In genomic region chr14:32417956-32418552, GRCh38 we compare ENCODE assay signal across 10 cellular contexts.
DNase-seq lines count a peak whose midpoint lies in the region; ATAC-seq, FAIRE-seq and TF ChIP-seq lines count a peak whose summit lies in the region.
"Had no signal": no experiment of that assay in that cellular context is flagged by ENCODE, and none has a peak within 500 bp of the region (broad histone marks: within the 10 kb centered on the region; RNA-seq: fewer than 3 reads in every experiment).

No MANE protein-coding gene starts in this region.

- 39 to 40% methylated on average over 4 of the region's 4 CpGs for WGBS in body of pancreas, 2 donors

- H3K4me1 Mint-ChIP-seq in type B pancreatic cell (ENCODE audit: unreplicated experiment) (peaks cover 24% of the 10 kb centered on the region), endothelial cell (ENCODE audit: unreplicated experiment) (no peaks in the 10 kb centered on the region)
- no peaks in the 10 kb centered on the region for H3K4me1 Mint-ChIP-seq in activated T-cell treated with anti-CD3 and anti-CD28 coated beads, Interleukin-2, amount 50 U/mL, for 4 hours (ENCODE audit: low read depth)

- no peak for TF ChIP-seq POLR2A in body of pancreas (IDR thresholded peaks at IDR 0.05)

- intact Hi-C loops in body of pancreas (cut with DNase I) (no loop called here), kidney (cut with DNase I) (no loop called here)

- no peaks in the 10 kb centered on the region for H3K27me3 Mint-ChIP-seq in type B pancreatic cell
- no peaks in the 10 kb centered on the region for H3K27me3 Mint-ChIP-seq in activated T-cell treated with anti-CD3 and anti-CD28 coated beads, Interleukin-2, amount 50 U/mL, for 4 hours (ENCODE audit: low read depth)
- H3K27me3 Mint-ChIP-seq in endothelial cell (ENCODE audit: unreplicated experiment), result no peaks in the 10 kb centered on the region

- H3K9me3 ChIP-seq in body of pancreas (no peaks in the 10 kb centered on the region), kidney (ENCODE audit: control insufficient read depth in 1 of 2, low read length in 2 of 2) (no peaks in the 10 kb centered on the region)

- DNase-seq in NCI-H345 (lab: John Stamatoyannopoulos, UW), result peak; percentile 13
- DNase-seq in NCI-H345 treated with DMSO at 0.1 percent for 48 hours (lab: John Stamatoyannopoulos, UW; ENCODE audit: unreplicated experiment), result no peak
- DNase-seq in body of pancreas, result peak; percentile 5 to 42 (median 22)
- peak; percentile 73 for DNase-seq in kidney
- no peak for DNase-seq in type B pancreatic cell (ENCODE audit: extremely low spot score, unreplicated experiment)
- DNase-seq in activated T-cell treated with anti-CD3 and anti-CD28 coated beads, Interleukin-2, amount 50 U/mL, for 4 hours, result no peak
- DNase-seq in C1 segment of cervical spinal cord (lab: John Stamatoyannopoulos, UW), result no peak
- DNase-seq in endothelial cell (ENCODE audit: low spot score), result no peak

- H3K9ac ChIP-seq in kidney (ENCODE audit: low read length in 2 of 2), result no peak overlapping the region

- H3K4me3 Mint-ChIP-seq in type B pancreatic cell (peak overlapping the region; percentile 60), endothelial cell (ENCODE audit: unreplicated experiment) (no peak overlapping the region)
- no peak overlapping the region for H3K4me3 Mint-ChIP-seq in activated T-cell treated with anti-CD3 and anti-CD28 coated beads, Interleukin-2, amount 50 U/mL, for 4 hours
- H3K4me3 Mint-ChIP-seq: activated naive CD8-positive, alpha-beta T cell had no signal

- H3K36me3 Mint-ChIP-seq in type B pancreatic cell, result no peaks in the 10 kb centered on the region
- H3K36me3 Mint-ChIP-seq in activated T-cell treated with anti-CD3 and anti-CD28 coated beads, Interleukin-2, amount 50 U/mL, for 4 hours (ENCODE audit: insufficient read depth), result no peaks in the 10 kb centered on the region
- H3K36me3 Mint-ChIP-seq in endothelial cell (ENCODE audit: low read depth, unreplicated experiment), result no peaks in the 10 kb centered on the region

- ATAC-seq in body of pancreas, result no peak
- no peak for ATAC-seq in activated T-cell treated with anti-CD3 and anti-CD28 coated beads, Interleukin-2, amount 50 U/mL, for 4 hours

- no peak overlapping the region for H3K27ac ChIP-seq in body of pancreas
- no peak overlapping the region for H3K27ac ChIP-seq in kidney (ENCODE audit: low read depth in 2 of 2, low read length in 2 of 2)
- H3K27ac ChIP-seq: SK-N-MC had no signal

- H3K9me3 Mint-ChIP-seq in type B pancreatic cell, result no peaks in the 10 kb centered on the region
- H3K9me3 Mint-ChIP-seq in activated T-cell treated with anti-CD3 and anti-CD28 coated beads, Interleukin-2, amount 50 U/mL, for 4 hours, result peaks cover 7% of the 10 kb centered on the region
- no peaks in the 10 kb centered on the region for H3K9me3 Mint-ChIP-seq in endothelial cell (ENCODE audit: unreplicated experiment)

- H3K27ac Mint-ChIP-seq in type B pancreatic cell, result peak overlapping the region; percentile 77
- H3K27ac Mint-ChIP-seq in endothelial cell (ENCODE audit: unreplicated experiment), result no peak overlapping the region
- H3K27ac Mint-ChIP-seq: activated naive CD8-positive, alpha-beta T cell had no signal

- H3K36me3 ChIP-seq in body of pancreas (replicated peaks in 1 of 2; ENCODE audit: insufficient read depth in 1 of 2, low read depth in 2 of 2), result no peaks in the 10 kb centered on the region
- H3K36me3 ChIP-seq in kidney (ENCODE audit: control insufficient read depth in 1 of 2, insufficient read depth in 2 of 2, low read length in 2 of 2), result no peaks in the 10 kb centered on the region

- H3K27me3 ChIP-seq in body of pancreas, result no peaks in the 10 kb centered on the region

- FAIRE-seq in kidney (lab: Jason Lieb, UNC), result peak; percentile 45

- H3K4me1 ChIP-seq in body of pancreas, result no peaks in the 10 kb centered on the region
- peaks cover 0 to 7% of the 10 kb centered on the region in 2 donors for H3K4me1 ChIP-seq in kidney (ENCODE audit: control insufficient read depth in 1 of 2, insufficient read depth in 1 of 2, low read depth in 1 of 2, low read length in 2 of 2)

- H3K4me3 ChIP-seq in body of pancreas (no peak overlapping the region), kidney (ENCODE audit: low read length in 2 of 2) (no peak overlapping the region)
- H3K4me3 ChIP-seq: SK-N-MC had no signal

- TF ChIP-seq CTCF in body of pancreas (IDR thresholded peaks at IDR 0.05), result no peak
- no peak for TF ChIP-seq CTCF in kidney (IDR thresholded peaks at IDR 0.05; ENCODE audit: borderline replicate concordance, extremely low read depth, insufficient read depth)
- TF ChIP-seq CTCF in type B pancreatic cell (conservative IDR thresholded peaks at IDR 0.05), result no peak
- TF ChIP-seq CTCF in endothelial cell (IDR thresholded peaks at IDR 0.05; ENCODE audit: unreplicated experiment), result no peak

Comparison
In these comparisons a context has a peak if more than half of its experiments do, and no peak if none do; other contexts are left out.
1. DNase-seq: peak in NCI-H345 (single experiment), body of pancreas (4 of 4) and kidney (single experiment); none in NCI-H345 treated with DMSO at 0.1 percent for 48 hours (single experiment), type B pancreatic cell (single experiment), activated T-cell treated with anti-CD3 and anti-CD28 coated beads, Interleukin-2, amount 50 U/mL, for 4 hours (single experiment), C1 segment of cervical spinal cord (0 of 14) and endothelial cell (single experiment).